8 cellular contexts compared by ENCODE assay signal in the genomic region with DNA sequence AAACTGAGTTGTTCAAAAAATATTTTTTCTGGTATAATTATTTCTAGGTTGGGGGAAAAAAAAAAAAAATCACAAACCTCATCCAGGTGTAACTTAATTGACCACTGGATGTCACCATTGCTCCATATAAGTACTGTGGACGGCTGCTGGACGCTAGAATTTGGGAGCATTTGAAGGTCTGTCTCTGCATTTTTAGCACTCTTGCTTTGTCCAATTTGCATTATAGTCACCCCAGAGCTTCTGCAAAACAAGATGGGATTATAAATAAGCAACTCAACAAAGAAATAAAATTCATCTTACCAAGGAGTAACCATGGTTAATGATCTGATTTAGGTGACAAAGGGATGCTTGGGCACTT.
A peak's percentile ranks its signal among the peaks of the same experiment; 100 is the strongest.
DNase-seq lines count a peak whose midpoint lies in the region; ATAC-seq, FAIRE-seq and TF ChIP-seq lines count a peak whose summit lies in the region.

No MANE protein-coding gene starts in this region.

- H3K4me1 Mint-ChIP-seq in HFFc6 (ENCODE audit: low read depth), result no peaks in the 10 kb centered on the region

- H3K79me2 ChIP-seq in SU-DHL-6 (ENCODE audit: insufficient read depth, low read length), result no peaks in the 10 kb centered on the region

- no peaks in the 10 kb centered on the region for H3K36me3 Mint-ChIP-seq in HFFc6 (ENCODE audit: low read depth)

- H3F3A ChIP-seq in SU-DHL-6 (ENCODE audit: insufficient read depth), result no peaks in the 10 kb centered on the region

- no peak overlapping the region for H3K4me3 Mint-ChIP-seq in HFFc6

- peak; percentile 15 for FAIRE-seq in kidney (lab: Jason Lieb, UNC)

- H3K27ac ChIP-seq in SU-DHL-6 (ENCODE audit: low read depth, low read length), result no peak overlapping the region
- H3K27ac ChIP-seq in kidney (ENCODE audit: low read depth in 2 of 2, low read length in 2 of 2), result no peak overlapping the region

- no peak overlapping the region for H3K27ac Mint-ChIP-seq in HFFc6

- H2AFZ ChIP-seq in SU-DHL-6 (ENCODE audit: low read depth, low read length, severe bottlenecking), result no peak overlapping the region

- no peaks in the 10 kb centered on the region for H3K9me2 ChIP-seq in SU-DHL-6 (replicated peaks; ENCODE audit: insufficient read depth, low read length)

- H3K9ac ChIP-seq in SU-DHL-6 (ENCODE audit: low read length) (no peak overlapping the region), kidney (ENCODE audit: low read length in 2 of 2) (no peak overlapping the region)

- H3K4me2 ChIP-seq in SU-DHL-6 (ENCODE audit: low read depth, low read length, poor library complexity, severe bottlenecking), result no peak overlapping the region

- no peaks in the 10 kb centered on the region for H4K20me1 ChIP-seq in SU-DHL-6 (ENCODE audit: low read depth, low read length)

- no peaks in the 10 kb centered on the region for H3K9me3 Mint-ChIP-seq in HFFc6

- intact Hi-C loops in kidney (cut with DNase I), result no loop called here

- no peaks in the 10 kb centered on the region for H3K4me1 ChIP-seq in kidney (ENCODE audit: control insufficient read depth in 1 of 2, insufficient read depth in 1 of 2, low read depth in 1 of 2, low read length in 2 of 2)

- H3K9me3 ChIP-seq in SU-DHL-6 (ENCODE audit: insufficient read depth, low read length), result no peaks in the 10 kb centered on the region
- no peaks in the 10 kb centered on the region for H3K9me3 ChIP-seq in kidney (ENCODE audit: control insufficient read depth in 1 of 2, low read length in 2 of 2)

- H3K27me3 ChIP-seq in SU-DHL-6 (ENCODE audit: low read length), result no peaks in the 10 kb centered on the region

- H3K4me3 ChIP-seq in AG10803 (ENCODE audit: low read length), result no peak overlapping the region
- H3K4me3 ChIP-seq in SU-DHL-6 (ENCODE audit: insufficient read depth, low read length, poor library complexity, severe bottlenecking), result no peak overlapping the region
- no peak overlapping the region for H3K4me3 ChIP-seq in kidney (ENCODE audit: low read length in 2 of 2)

- H3K36me3 ChIP-seq in SU-DHL-6 (ENCODE audit: low read length) (no peaks in the 10 kb centered on the region), kidney (ENCODE audit: control insufficient read depth in 1 of 2, insufficient read depth in 2 of 2, low read length in 2 of 2) (no peaks in the 10 kb centered on the region)

- DNase-seq in AG10803 (ENCODE audit: low read depth) (peak; percentile 18), HFFc6 (no peak), kidney (no peak), GM19238 (ENCODE audit: insufficient read length, low spot score) (no peak), NCI-H2029 (lab: John Stamatoyannopoulos, UW) (no peak)

- peak; percentile 42 for TF ChIP-seq CTCF in AG10803 (conservative IDR thresholded peaks at IDR 0.05; ENCODE audit: low read length)
- TF ChIP-seq CTCF in HFFc6 (IDR thresholded peaks at IDR 0.05), result peak; percentile 70
- peak; percentile 62 for TF ChIP-seq CTCF in SU-DHL-6 (IDR thresholded peaks at IDR 0.05; ENCODE audit: insufficient read depth, low read length, poor library complexity, severe bottlenecking)
- TF ChIP-seq CTCF in kidney (IDR thresholded peaks at IDR 0.05; ENCODE audit: borderline replicate concordance, extremely low read depth, insufficient read depth), result peak; percentile 37

- no peak for ATAC-seq in HG02798 (IDR thresholded peaks at IDR 0.05; ENCODE audit: poor library complexity, unreplicated experiment)
- no peak for ATAC-seq in HG02763 (IDR thresholded peaks at IDR 0.05; ENCODE audit: unreplicated experiment)

- H3K27me3 Mint-ChIP-seq in HFFc6 (ENCODE audit: insufficient read depth), result peaks cover 5% of the 10 kb centered on the region
